In the genomic region with DNA sequence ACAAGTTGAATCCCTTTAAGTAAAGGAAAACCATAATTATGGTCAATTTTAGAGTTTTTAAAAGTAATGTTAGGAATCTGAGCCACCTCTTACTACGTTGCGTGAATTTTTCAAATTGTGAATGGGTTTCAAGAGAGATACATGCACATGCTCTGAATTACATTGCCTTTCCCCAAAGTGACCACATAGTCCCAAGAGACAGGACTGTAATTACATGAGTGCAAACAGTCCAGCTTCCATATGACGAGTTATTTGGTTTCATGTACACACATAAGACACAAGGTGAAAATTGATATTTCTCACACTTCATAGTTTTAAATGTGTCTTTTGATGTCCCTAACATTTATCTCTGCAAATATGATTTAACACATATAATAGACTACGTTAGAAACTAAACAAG, we compare ENCODE assay signal across 17 cellular contexts.
"Had no signal": no experiment of that assay in that cellular context is flagged by ENCODE, and none has a peak within 500 bp of the region (broad histone marks: within the 10 kb centered on the region; RNA-seq: fewer than 3 reads in every experiment).

No MANE protein-coding gene starts in this region.

- ATAC-seq: effector memory CD8-positive, alpha-beta T cell; heart left ventricle; naive thymus-derived CD4-positive, alpha-beta T cell; psoas muscle; right lobe of liver; stimulated activated naive B cell treated with anti-CD40 and anti-IgM and Interleukin-4, amounts not matched to agents 10 μg/mL and 1 μg/mL and 100 μg/mL, for 72 hours; stimulated activated naive CD8-positive, alpha-beta T cell treated with anti-CD3 and anti-CD28 coated beads, Interleukin-15, amount 100 ng/mL, for 72 hours; upper lobe of right lung had no signal

- DNase-seq: effector memory CD8-positive, alpha-beta T cell; esophagus squamous epithelium; foreskin melanocyte; heart left ventricle; hippocampal formation; kidney glomerular epithelial cell; naive thymus-derived CD4-positive, alpha-beta T cell; nephron progenitor cell; psoas muscle; retina; right lobe of liver; stimulated activated CD4-positive, alpha-beta T cell treated with anti-CD3 and anti-CD28 coated beads, Interleukin-2, amount 100 ng/mL, for 24 hours; stimulated activated CD4-positive, alpha-beta T cell treated with anti-CD3 and anti-CD28 coated beads, Interleukin-4, amount 100 ng/mL, for 4 hours; stimulated activated naive B cell treated with anti-CD40 and anti-IgM and Interleukin-4, amounts not matched to agents 10 μg/mL and 1 μg/mL and 100 μg/mL, for 72 hours; stimulated activated naive CD8-positive, alpha-beta T cell treated with anti-CD3 and anti-CD28 coated beads, Interleukin-15, amount 100 ng/mL, for 72 hours; testis; upper lobe of right lung had no signal
